10 cellular contexts compared by ENCODE assay signal in genomic region chr11:76664578-76665061, GRCh38. TPM values are rescaled to one million over a fixed set of nuclear protein-coding genes. Genes with fewer than 3 reads are reported as not detected.
DNase-seq lines count a peak whose midpoint lies in the region; ATAC-seq and TF ChIP-seq lines count a peak whose summit lies in the region.
"Had no signal": no experiment of that assay in that cellular context is flagged by ENCODE, and none has a peak within 500 bp of the region (broad histone marks: within the 10 kb centered on the region; RNA-seq: fewer than 3 reads in every experiment).

No MANE protein-coding gene starts in this region.

- H3K9me3 Mint-ChIP-seq in CD14-positive monocyte = peaks cover 0 to 3% (median 0%) of the 10 kb centered on the region in 7 donors
- H3K9me3 Mint-ChIP-seq in activated naive CD4-positive, alpha-beta T cell treated with anti-CD3 and anti-CD28 coated beads, Interleukin-2, amount 50 U/mL, for 72 hours = no peaks in the 10 kb centered on the region

- ATAC-seq in activated naive CD4-positive, alpha-beta T cell treated with anti-CD3 and anti-CD28 coated beads, Interleukin-2, amount 50 U/mL, for 72 hours = peak; percentile 56 to 60
- peak; percentile 15 for ATAC-seq in mucosa of descending colon
- ATAC-seq in HG03439 (IDR thresholded peaks at IDR 0.05; ENCODE audit: unreplicated experiment) = no peak

- H3K4me3 ChIP-seq in mucosa of descending colon = no peak overlapping the region

- peak; percentile 35 for DNase-seq in CD14-positive monocyte (ENCODE audit: low spot score)
- peak; percentile 26 for DNase-seq in HT1080 (ENCODE audit: low read depth)
- DNase-seq in activated naive CD4-positive, alpha-beta T cell treated with anti-CD3 and anti-CD28 coated beads, Interleukin-2, amount 50 U/mL, for 72 hours (ENCODE audit: low spot score in 2 of 2) = no peak
- DNase-seq in mucosa of descending colon = no peak
- no peak for DNase-seq in NOMO-1 treated with DMSO at 0.1 percent for 48 hours (lab: John Stamatoyannopoulos, UW; ENCODE audit: unreplicated experiment)
- no peak for DNase-seq in foreskin melanocyte
- no peak for DNase-seq in NOMO-1 (lab: John Stamatoyannopoulos, UW; ENCODE audit: unreplicated experiment in 2 of 2)
- DNase-seq: DMS53, NCI-H1092 had no signal

- peak overlapping the region in 1 of 2 donors; percentile 52 for H3K4me3 Mint-ChIP-seq in CD14-positive monocyte

- TF ChIP-seq CTCF in CD14-positive monocyte (IDR thresholded peaks at IDR 0.05) = no peak
- TF ChIP-seq CTCF in mucosa of descending colon (IDR thresholded peaks at IDR 0.05) = no peak

- peak overlapping the region in 3 of 7 donors; percentile 4 to 59 (median 30) for H3K27ac Mint-ChIP-seq in CD14-positive monocyte
- H3K27ac Mint-ChIP-seq in activated naive CD4-positive, alpha-beta T cell treated with anti-CD3 and anti-CD28 coated beads, Interleukin-2, amount 50 U/mL, for 72 hours = peak overlapping the region; percentile 40 to 55

- H3K9me3 ChIP-seq in mucosa of descending colon = no peaks in the 10 kb centered on the region

- no peaks in the 10 kb centered on the region for H3K4me1 ChIP-seq in mucosa of descending colon (ENCODE audit: low read depth)

- peaks cover 22 to 44% (median 22%) of the 10 kb centered on the region in 3 donors for H3K27me3 Mint-ChIP-seq in CD14-positive monocyte (ENCODE audit: low read depth in 3 of 3)

- H3K36me3 Mint-ChIP-seq in CD14-positive monocyte = peaks cover 0 to 16% of the 10 kb centered on the region in 2 donors
- H3K36me3 Mint-ChIP-seq in activated naive CD4-positive, alpha-beta T cell treated with anti-CD3 and anti-CD28 coated beads, Interleukin-2, amount 50 U/mL, for 72 hours = no peaks in the 10 kb centered on the region

- H3K4me1 Mint-ChIP-seq in CD14-positive monocyte = peaks cover 21% of the 10 kb centered on the region

- no peaks in the 10 kb centered on the region for H3K36me3 ChIP-seq in mucosa of descending colon (ENCODE audit: low read depth)

- intact Hi-C loops in CD14-positive monocyte (cut with micrococcal nuclease) (no loop called here), mucosa of descending colon (cut with DNase I, micrococcal nuclease) (no loop called here)

RNA-seq across cellular contexts. Expression of gene LRRC32, which starts 5.9 kb away (rescaled TPM):
- polyA plus RNA-seq in CD14-positive monocyte = not detected
- 0.06 and 0.17 TPM in 2 replicates for total RNA-seq in HT1080 (2014; rRNA removed; shearing (Covaris generic))
- 0.03 TPM in 2 replicates for polyA plus RNA-seq in HT1080 (2015; cell fraction: cytosol; rRNA removed)
- polyA plus RNA-seq in HT1080 (2015; cell fraction: nucleus; rRNA removed) = 0.06 and 0.14 TPM in 2 replicates
- total RNA-seq in activated naive CD4-positive, alpha-beta T cell treated with anti-CD3 and anti-CD28 coated beads, Interleukin-2, amount 50 U/mL, for 72 hours = under 1 TPM; 0.30 to 0.43 TPM
- 10 to 100 TPM; 10.4 to 20.3 (median 18.6) TPM for total RNA-seq in mucosa of descending colon

Comparison
In these comparisons a context has a peak if more than half of its experiments do, and no peak if none do; other contexts are left out.
1. DNase-seq: peak in CD14-positive monocyte (single experiment) and HT1080 (single experiment); none in activated naive CD4-positive, alpha-beta T cell treated with anti-CD3 and anti-CD28 coated beads, Interleukin-2, amount 50 U/mL, for 72 hours (0 of 2), mucosa of descending colon (0 of 3), NOMO-1 treated with DMSO at 0.1 percent for 48 hours (single experiment), foreskin melanocyte (single experiment) and NOMO-1 (0 of 2).